ENCODE assay signal across 8 cellular contexts in genomic region chr9:121267689-121268597, GRCh38. TPM values are rescaled to one million over a fixed set of nuclear protein-coding genes. Genes with fewer than 3 reads are reported as not detected.
DNase-seq lines count a peak whose midpoint lies in the region; ATAC-seq lines count a peak whose summit lies in the region.

Gene GSN, plus strand, starts transcription at chr9:121268162. Its CDS starts 33,810 bp downstream, at chr9:121301972.

- DNase-seq in NCI-H524 (lab: John Stamatoyannopoulos, UW) = peak; percentile 36 to 58
- DNase-seq in NCI-H524 treated with DMSO at 0.1 percent for 48 hours (lab: John Stamatoyannopoulos, UW) = no peak
- peak; percentile 31 for DNase-seq in NCI-H748 treated with DMSO at 0.1 percent for 48 hours (lab: John Stamatoyannopoulos, UW)
- DNase-seq in activated T-cell treated with anti-CD3 and anti-CD28 coated beads for 48 hours (ENCODE audit: low read depth) = peak; percentile 42
- no peak for DNase-seq in epithelial cell of prostate (ENCODE audit: low read depth, low spot score)
- DNase-seq in stimulated activated CD8-positive, alpha-beta memory T cell treated with anti-CD3 and anti-CD28 coated beads, Interleukin-7, amount 100 ng/mL, for 1 hour (ENCODE audit: low read depth in 2 of 2) = peak; percentile 19 to 24

- H3K27me3 ChIP-seq in mononuclear cell (ENCODE audit: insufficient read depth, low read length) = no peaks in the 10 kb centered on the region

- peak; percentile 53 for ATAC-seq in HG03039 (IDR thresholded peaks at IDR 0.05; ENCODE audit: unreplicated experiment)

- H3K4me1 ChIP-seq in mononuclear cell (ENCODE audit: insufficient read depth, low read length) = peaks cover 72% of the 10 kb centered on the region

- H3K27ac ChIP-seq in epithelial cell of prostate = peak within 1 kb of the TSS; percentile 68

- peak within 1 kb of the TSS; percentile 65 for H3K4me3 ChIP-seq in mononuclear cell (ENCODE audit: low read length)

- no peaks in the 10 kb centered on the region for H3K9me3 ChIP-seq in mononuclear cell (ENCODE audit: low read depth, low read length)

RNA-seq across cellular contexts. Expression of gene GSN, which starts in this region (rescaled TPM):
- 72.2 TPM for total RNA-seq in mononuclear cell

Comparison
In these comparisons a context has a peak if more than half of its experiments do, and no peak if none do; other contexts are left out.
1. DNase-seq: peak in NCI-H524 (2 of 2), NCI-H748 treated with DMSO at 0.1 percent for 48 hours (single experiment), activated T-cell treated with anti-CD3 and anti-CD28 coated beads for 48 hours (single experiment) and stimulated activated CD8-positive, alpha-beta memory T cell treated with anti-CD3 and anti-CD28 coated beads, Interleukin-7, amount 100 ng/mL, for 1 hour (2 of 2); none in NCI-H524 treated with DMSO at 0.1 percent for 48 hours (single experiment) and epithelial cell of prostate (single experiment).